In the genomic region with DNA sequence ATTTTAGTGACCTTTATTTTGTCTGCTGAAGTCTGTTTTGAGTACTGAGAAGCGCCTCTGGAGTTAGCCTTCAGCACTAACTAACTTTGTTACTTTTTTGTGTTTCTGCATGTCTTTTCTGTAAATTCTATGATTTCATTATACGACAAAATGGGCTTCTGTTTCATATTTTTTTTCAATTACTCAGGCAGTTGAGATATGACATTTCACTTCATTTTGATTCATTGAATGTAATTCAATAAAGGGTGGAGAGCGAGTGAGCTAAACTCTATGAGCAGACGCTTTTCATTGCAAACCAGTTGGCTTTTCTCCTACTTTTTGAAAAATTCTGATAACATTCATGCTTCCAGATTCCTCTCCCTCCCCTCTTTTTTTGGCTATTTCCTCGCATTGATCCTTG, we compare ENCODE assay signal across 27 cellular contexts.
"Had no signal": no experiment of that assay in that cellular context is flagged by ENCODE, and none has a peak within 500 bp of the region (broad histone marks: within the 10 kb centered on the region; RNA-seq: fewer than 3 reads in every experiment).

No MANE protein-coding gene starts in this region.

- DNase-seq: activated CD4-positive, alpha-beta memory T cell treated with anti-CD3 and anti-CD28 coated beads, Interleukin-2, amount 10 ng/mL, durations not matched to agents 7 days and 5 days; activated CD4-positive, alpha-beta T cell treated with anti-CD3 and anti-CD28 coated beads for 1 hour; activated CD4-positive, alpha-beta T cell treated with anti-CD3 and anti-CD28 coated beads for 36 hours; activated CD4-positive, alpha-beta T cell treated with anti-CD3 and anti-CD28 coated beads for 48 hours; activated CD4-positive, alpha-beta T cell treated with anti-CD3 and anti-CD28 coated beads, Interleukin-2, amount 10 ng/mL, durations not matched to agents 7 days and 5 days; activated CD4-positive, alpha-beta T cell treated with anti-CD3 and anti-CD28 coated beads, Interleukin-2, amount 50 U/mL, for 48 hours; activated CD4-positive, CD25-positive, alpha-beta regulatory T cell; activated CD8-positive, alpha-beta memory T cell treated with anti-CD3 and anti-CD28 coated beads for 24 hours; activated CD8-positive, alpha-beta memory T cell treated with anti-CD3 and anti-CD28 coated beads, Interleukin-2, amount 10 ng/mL, durations not matched to agents 7 days and 5 days; activated CD8-positive, alpha-beta memory T cell treated with anti-CD3 and anti-CD28 coated beads, Interleukin-2, amount 50 U/mL, for 48 hours; activated CD8-positive, alpha-beta T cell treated with anti-CD3 and anti-CD28 coated beads, Interleukin-2, amount 10 ng/mL, durations not matched to agents 7 days and 5 days; activated effector memory CD4-positive, alpha-beta T cell treated with Interleukin-2 at 50 U/mL for 16 hours; activated gamma-delta T cell; activated naive CD4-positive, alpha-beta T cell treated with anti-CD3 and anti-CD28 coated beads, Interleukin-2, amount 10 ng/mL, durations not matched to agents 7 days and 5 days; activated naive CD4-positive, alpha-beta T cell treated with Interleukin-2 at 50 U/mL for 16 hours; activated naive CD8-positive, alpha-beta T cell treated with anti-CD3 and anti-CD28 coated beads, Interleukin-2, amount 10 ng/mL, durations not matched to agents 7 days and 5 days; activated T-cell treated with anti-CD3 and anti-CD28 coated beads, Interleukin-2, amount 50 U/mL, for 24 hours; activated T-cell treated with anti-CD3 and anti-CD28 coated beads, Interleukin-2, amount 50 U/mL, for 48 hours; adrenal gland; amniotic stem cell; cerebellar nuclear complex; T-helper 1 cell; T-helper 2 cell; T-helper 9 cell; WERI-Rb-1 had no signal

- H3K9me3 ChIP-seq: adrenal gland, ascending aorta had no signal

- H3K27me3 ChIP-seq: adrenal gland, ascending aorta, cardiac muscle cell had no signal

- H3K36me3 ChIP-seq: adrenal gland, ascending aorta, cardiac muscle cell, WERI-Rb-1 had no signal

- H3K27ac ChIP-seq: adrenal gland, ascending aorta, cardiac muscle cell, WERI-Rb-1 had no signal

- H3K4me3 ChIP-seq: adrenal gland, ascending aorta, cardiac muscle cell had no signal

- H3K4me1 ChIP-seq: adrenal gland, ascending aorta had no signal
